ENCODE assay signal across 1 cellular context in genomic region chr16:80265624-80266306, GRCh38.
A peak's percentile ranks its signal among the peaks of the same experiment; 100 is the strongest.
TF ChIP-seq lines count a peak whose summit lies in the region.

No MANE protein-coding gene starts in this region.

TF ChIP-seq in HepG2, 621 proteins besides CTCF, POLR2A, EP300 and RAD21 (continued from another document and continues in another):
- TF ChIP-seq, protein P1, sequence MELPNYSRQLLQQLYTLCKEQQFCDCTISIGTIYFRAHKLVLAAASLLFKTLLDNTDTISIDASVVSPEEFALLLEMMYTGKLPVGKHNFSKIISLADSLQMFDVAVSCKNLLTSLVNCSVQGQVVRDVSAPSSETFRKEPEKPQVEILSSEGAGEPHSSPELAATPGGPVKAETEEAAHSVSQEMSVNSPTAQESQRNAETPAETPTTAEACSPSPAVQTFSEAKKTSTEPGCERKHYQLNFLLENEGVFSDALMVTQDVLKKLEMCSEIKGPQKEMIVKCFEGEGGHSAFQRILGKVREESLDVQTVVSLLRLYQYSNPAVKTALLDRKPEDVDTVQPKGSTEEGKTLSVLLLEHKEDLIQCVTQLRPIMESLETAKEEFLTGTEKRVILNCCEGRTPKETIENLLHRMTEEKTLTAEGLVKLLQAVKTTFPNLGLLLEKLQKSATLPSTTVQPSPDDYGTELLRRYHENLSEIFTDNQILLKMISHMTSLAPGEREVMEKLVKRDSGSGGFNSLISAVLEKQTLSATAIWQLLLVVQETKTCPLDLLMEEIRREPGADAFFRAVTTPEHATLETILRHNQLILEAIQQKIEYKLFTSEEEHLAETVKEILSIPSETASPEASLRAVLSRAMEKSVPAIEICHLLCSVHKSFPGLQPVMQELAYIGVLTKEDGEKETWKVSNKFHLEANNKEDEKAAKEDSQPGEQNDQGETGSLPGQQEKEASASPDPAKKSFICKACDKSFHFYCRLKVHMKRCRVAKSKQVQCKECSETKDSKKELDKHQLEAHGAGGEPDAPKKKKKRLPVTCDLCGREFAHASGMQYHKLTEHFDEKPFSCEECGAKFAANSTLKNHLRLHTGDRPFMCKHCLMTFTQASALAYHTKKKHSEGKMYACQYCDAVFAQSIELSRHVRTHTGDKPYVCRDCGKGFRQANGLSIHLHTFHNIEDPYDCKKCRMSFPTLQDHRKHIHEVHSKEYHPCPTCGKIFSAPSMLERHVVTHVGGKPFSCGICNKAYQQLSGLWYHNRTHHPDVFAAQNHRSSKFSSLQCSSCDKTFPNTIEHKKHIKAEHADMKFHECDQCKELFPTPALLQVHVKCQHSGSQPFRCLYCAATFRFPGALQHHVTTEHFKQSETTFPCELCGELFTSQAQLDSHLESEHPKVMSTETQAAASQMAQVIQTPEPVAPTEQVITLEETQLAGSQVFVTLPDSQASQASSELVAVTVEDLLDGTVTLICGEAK (IDR thresholded peaks at IDR 0.05) = no peak
- TF ChIP-seq, protein P1 (CRISPR knock-in tag; IDR thresholded peaks at IDR 0.05) = peak; percentile 42; the same call in 1 of the 2 replicates
- peak; percentile 87 for TF ChIP-seq JUNB (CRISPR knock-in tag; IDR thresholded peaks at IDR 0.05; ENCODE audit: borderline replicate concordance)
- no peak for TF ChIP-seq THYN1 (CRISPR knock-in tag; IDR thresholded peaks at IDR 0.05; ENCODE audit: borderline replicate concordance, low read depth)
- TF ChIP-seq ZFP90 (CRISPR knock-in tag; IDR thresholded peaks at IDR 0.05; ENCODE audit: borderline replicate concordance) = no peak
- TF ChIP-seq ZNF383 (CRISPR knock-in tag; IDR thresholded peaks at IDR 0.05; ENCODE audit: borderline replicate concordance) = no peak
- peak; percentile 22; the same call in 1 of the 2 replicates for TF ChIP-seq MEIS1 (CRISPR knock-in tag; IDR thresholded peaks at IDR 0.05; ENCODE audit: borderline replicate concordance)
- peak; percentile 87 for TF ChIP-seq FOSL1 (CRISPR knock-in tag; IDR thresholded peaks at IDR 0.05; ENCODE audit: borderline replicate concordance)
- TF ChIP-seq NFIC (IDR thresholded peaks at IDR 0.05; ENCODE audit: low read length) = peak; percentile 88
- TF ChIP-seq FOXA3 (CRISPR knock-in tag; IDR thresholded peaks at IDR 0.05) = peak; percentile 95
- no peak for TF ChIP-seq ZNF234 (CRISPR knock-in tag; conservative IDR thresholded peaks at IDR 0.05)
- 0 out of 2 replicates have a peak, but pooled peaks have one; percentile 62 for TF ChIP-seq ZSCAN29 (CRISPR knock-in tag; conservative IDR thresholded peaks at IDR 0.05)
- TF ChIP-seq GTF2F1 (IDR thresholded peaks at IDR 0.05; ENCODE audit: low read length) = no peak
- peak; percentile 77 for TF ChIP-seq MED8 (CRISPR knock-in tag; IDR thresholded peaks at IDR 0.05; ENCODE audit: insufficient replicate concordance)
- TF ChIP-seq FLYWCH1 (CRISPR knock-in tag; IDR thresholded peaks at IDR 0.05) = no peak
- TF ChIP-seq ZNF557 (CRISPR knock-in tag; IDR thresholded peaks at IDR 0.05) = 0 out of 2 replicates have a peak, but pooled peaks have one; percentile 55
- TF ChIP-seq E2F1 (CRISPR knock-in tag; IDR thresholded peaks at IDR 0.05) = no peak
- no peak for TF ChIP-seq ZEB1 (IDR thresholded peaks at IDR 0.05; ENCODE audit: insufficient replicate concordance, low read depth)
- peak; percentile 77 for TF ChIP-seq HOXA5 (CRISPR knock-in tag; IDR thresholded peaks at IDR 0.05)
- TF ChIP-seq LCORL (IDR thresholded peaks at IDR 0.05) = peak; percentile 73; the same call in 1 of the 2 replicates
- TF ChIP-seq LCORL (CRISPR knock-in tag; IDR thresholded peaks at IDR 0.05) = peak; percentile 89; the same call in 1 of the 2 replicates
- TF ChIP-seq SMAD9 (CRISPR knock-in tag; IDR thresholded peaks at IDR 0.05) = 0 out of 2 replicates have a peak, but pooled peaks have one; percentile 28
- peak; percentile 76; the same call in 1 of the 2 replicates for TF ChIP-seq SMARCC2 (IDR thresholded peaks at IDR 0.05)
- peak; percentile 43; the same call in 1 of the 2 replicates for TF ChIP-seq ZNF24 (IDR thresholded peaks at IDR 0.05)
- TF ChIP-seq CBX2 (IDR thresholded peaks at IDR 0.05; ENCODE audit: low read depth, low read length) = no peak; the same call in 1 of the 2 replicates
- TF ChIP-seq CBX2 (CRISPR knock-in tag; IDR thresholded peaks at IDR 0.05; ENCODE audit: low read depth) = no peak
- TF ChIP-seq, protein P2, sequence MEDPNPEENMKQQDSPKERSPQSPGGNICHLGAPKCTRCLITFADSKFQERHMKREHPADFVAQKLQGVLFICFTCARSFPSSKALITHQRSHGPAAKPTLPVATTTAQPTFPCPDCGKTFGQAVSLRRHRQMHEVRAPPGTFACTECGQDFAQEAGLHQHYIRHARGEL (CRISPR knock-in tag; IDR thresholded peaks at IDR 0.05) = no peak
- peak; percentile 100 for TF ChIP-seq JUN (CRISPR knock-in tag; IDR thresholded peaks at IDR 0.05)
- peak; percentile 99; the same call in 1 of the 2 replicates for TF ChIP-seq EHMT2 (IDR thresholded peaks at IDR 0.05; ENCODE audit: borderline replicate concordance, low read depth, low read length)
- TF ChIP-seq ZGPAT (CRISPR knock-in tag; IDR thresholded peaks at IDR 0.05) = peak; percentile 97
- TF ChIP-seq, protein P3, sequence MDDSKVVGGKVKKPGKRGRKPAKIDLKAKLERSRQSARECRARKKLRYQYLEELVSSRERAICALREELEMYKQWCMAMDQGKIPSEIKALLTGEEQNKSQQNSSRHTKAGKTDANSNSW (CRISPR knock-in tag; IDR thresholded peaks at IDR 0.05; ENCODE audit: borderline replicate concordance) = no peak
- no peak for TF ChIP-seq CENPT (CRISPR knock-in tag; IDR thresholded peaks at IDR 0.05; ENCODE audit: low read depth)
- TF ChIP-seq ZNF142 (CRISPR knock-in tag; IDR thresholded peaks at IDR 0.05) = 0 out of 2 replicates have a peak, but pooled peaks have one; percentile 12
- no peak for TF ChIP-seq CAMTA2 (CRISPR knock-in tag; IDR thresholded peaks at IDR 0.05; ENCODE audit: borderline replicate concordance)
- peak; percentile 99 for TF ChIP-seq SOX5 (CRISPR knock-in tag; IDR thresholded peaks at IDR 0.05; ENCODE audit: borderline replicate concordance)
- TF ChIP-seq MIXL1 (CRISPR knock-in tag; IDR thresholded peaks at IDR 0.05) = peak; percentile 98
- no peak for TF ChIP-seq HNRNPK (IDR thresholded peaks at IDR 0.05; ENCODE audit: low read depth, low read length, poor library complexity, severe bottlenecking)
- TF ChIP-seq KDM5A (IDR thresholded peaks at IDR 0.05; ENCODE audit: borderline replicate concordance, low read length) = no peak
- TF ChIP-seq THAP7 (CRISPR knock-in tag; IDR thresholded peaks at IDR 0.05) = no peak
- no peak for TF ChIP-seq ARHGAP35 (CRISPR knock-in tag; IDR thresholded peaks at IDR 0.05; ENCODE audit: borderline replicate concordance)
- TF ChIP-seq, protein P4, sequence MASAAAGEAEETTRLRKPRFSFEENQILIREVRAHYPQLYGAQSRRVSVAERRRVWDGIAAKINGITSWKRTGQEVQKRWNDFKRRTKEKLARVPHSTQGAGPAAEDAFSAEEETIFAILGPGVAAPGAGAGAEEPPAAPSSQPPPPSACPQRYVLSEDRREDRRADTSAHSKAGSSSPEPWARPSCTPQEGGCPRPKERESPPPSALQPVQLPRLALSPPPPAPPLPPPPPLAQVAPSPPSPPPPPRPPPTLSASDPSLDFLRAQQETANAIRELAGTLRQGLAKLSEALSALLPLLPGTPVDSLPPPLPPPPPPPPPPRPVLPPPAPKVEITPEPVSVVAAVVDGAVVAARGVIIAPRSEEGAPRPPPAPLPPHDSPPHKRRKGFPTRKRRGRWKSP (CRISPR knock-in tag; IDR thresholded peaks at IDR 0.05) = peak; percentile 80; the same call in 1 of the 2 replicates
- TF ChIP-seq THAP8 (CRISPR knock-in tag; IDR thresholded peaks at IDR 0.05; ENCODE audit: borderline replicate concordance) = no peak
- TF ChIP-seq KLF15 (CRISPR knock-in tag; IDR thresholded peaks at IDR 0.05; ENCODE audit: borderline replicate concordance) = no peak
- peak; percentile 84; the same call in 1 of the 2 replicates for TF ChIP-seq ZNF124 (CRISPR knock-in tag; IDR thresholded peaks at IDR 0.05)
